Comparison of ENCODE assay signal across 8 cellular contexts in genomic region chr11:61787928-61788491, GRCh38. TPM values are rescaled to one million over a fixed set of nuclear protein-coding genes. Genes with fewer than 3 reads are reported as not detected.
DNase-seq lines count a peak whose midpoint lies in the region; ATAC-seq and TF ChIP-seq lines count a peak whose summit lies in the region.
"Had no signal": no experiment of that assay in that cellular context is flagged by ENCODE, and none has a peak within 500 bp of the region (broad histone marks: within the 10 kb centered on the region; RNA-seq: fewer than 3 reads in every experiment).

No MANE protein-coding gene starts in this region.

- peak; percentile 21 for TF ChIP-seq CTCF in activated CD8-positive, alpha-beta T cell treated with anti-CD3 and anti-CD28 coated beads for 36 hours (IDR thresholded peaks at IDR 0.05)

- H3K4me3 ChIP-seq in Karpas-422 (ENCODE audit: low read length): no peak overlapping the region
- H3K4me3 ChIP-seq: skin epidermis had no signal

- peaks cover 4% of the 10 kb centered on the region; the same call in 1 of the 2 replicates for H4K20me1 ChIP-seq in Karpas-422 (ENCODE audit: insufficient read depth, low read depth, low read length)

- H3K27me3 ChIP-seq in Karpas-422 (ENCODE audit: low read length): no peaks in the 10 kb centered on the region

- CTCF ChIA-PET in activated CD8-positive, alpha-beta T cell treated with anti-CD3 and anti-CD28 coated beads for 36 hours (lab: Charles Lee): interaction anchor here (0.6 to 4.5 kb wide), 12 partner anchors 9 to 160 kb away, joined by 3 to 35 read pairs (median 3); no protein-coding TSS in a partner anchor

- no peaks in the 10 kb centered on the region for H3K9me3 Mint-ChIP-seq in activated CD8-positive, alpha-beta T cell treated with anti-CD3 and anti-CD28 coated beads for 36 hours

- peaks cover 21% of the 10 kb centered on the region for H3K36me3 ChIP-seq in Karpas-422 (ENCODE audit: insufficient read depth, low read length)

- H3K9me3 ChIP-seq in Karpas-422 (ENCODE audit: low read length): no peaks in the 10 kb centered on the region

- no peak overlapping the region for H3K27ac Mint-ChIP-seq in activated CD8-positive, alpha-beta T cell treated with anti-CD3 and anti-CD28 coated beads for 36 hours

- H2AFZ ChIP-seq in Karpas-422 (ENCODE audit: low read length): no peak overlapping the region

- peaks cover 32% of the 10 kb centered on the region for H3K36me3 Mint-ChIP-seq in activated CD8-positive, alpha-beta T cell treated with anti-CD3 and anti-CD28 coated beads for 36 hours (ENCODE audit: low read depth)

- peaks cover 26% of the 10 kb centered on the region for H3K79me2 ChIP-seq in Karpas-422 (ENCODE audit: low read length)

- intact Hi-C loops in activated CD8-positive, alpha-beta T cell treated with anti-CD3 and anti-CD28 coated beads for 36 hours (cut with micrococcal nuclease): no loop called here

- no peaks in the 10 kb centered on the region for H3K9me2 ChIP-seq in Karpas-422 (replicated peaks; ENCODE audit: insufficient read depth, low read length)

- H3K4me1 ChIP-seq in Karpas-422 (ENCODE audit: low read length): peaks cover 7% of the 10 kb centered on the region

- no peak overlapping the region for H3K4me3 Mint-ChIP-seq in activated CD8-positive, alpha-beta T cell treated with anti-CD3 and anti-CD28 coated beads for 36 hours

- peak; percentile 67 for DNase-seq in ELR (ENCODE audit: low read depth)
- DNase-seq in Karpas-422: peak; percentile 73
- peak; percentile 39 for DNase-seq in activated CD8-positive, alpha-beta T cell treated with anti-CD3 and anti-CD28 coated beads for 36 hours
- DNase-seq in kidney glomerular epithelial cell (lab: John Stamatoyannopoulos, UW): peak; percentile 57
- DNase-seq in NCI-H345 treated with DMSO at 0.1 percent for 48 hours (lab: John Stamatoyannopoulos, UW; ENCODE audit: unreplicated experiment): no peak

- no peaks in the 10 kb centered on the region for H3K27me3 Mint-ChIP-seq in activated CD8-positive, alpha-beta T cell treated with anti-CD3 and anti-CD28 coated beads for 36 hours

- no peak for ATAC-seq in activated CD8-positive, alpha-beta T cell treated with anti-CD3 and anti-CD28 coated beads for 36 hours
- no peak for ATAC-seq in HG03342 (IDR thresholded peaks at IDR 0.05; ENCODE audit: unreplicated experiment)
- no peak for ATAC-seq in HG03521 (IDR thresholded peaks at IDR 0.05; ENCODE audit: unreplicated experiment)

- no peak overlapping the region for H3K4me2 ChIP-seq in Karpas-422 (ENCODE audit: low read depth, low read length, poor library complexity, severe bottlenecking)

- POLR2A ChIA-PET in activated CD8-positive, alpha-beta T cell treated with anti-CD3 and anti-CD28 coated beads for 36 hours (lab: Charles Lee): no interaction called here

- peaks cover 25% of the 10 kb centered on the region for H3K4me1 Mint-ChIP-seq in activated CD8-positive, alpha-beta T cell treated with anti-CD3 and anti-CD28 coated beads for 36 hours (ENCODE audit: low read depth)

- no peak overlapping the region for H3K9ac ChIP-seq in Karpas-422 (ENCODE audit: low read length)

- H3K27ac ChIP-seq in Karpas-422 (ENCODE audit: low read length): no peak overlapping the region
- H3K27ac ChIP-seq: skin epidermis had no signal

RNA-seq across cellular contexts. Expression of gene TMEM258, which starts 4.4 kb away (rescaled TPM):
- 81.3 and 303 TPM in 2 replicates for total RNA-seq in Karpas-422 (2014; rRNA removed; shearing (Covaris generic); ENCODE audit: low replicate concordance)
- 100 to 1,000 TPM; 162 to 170 TPM for total RNA-seq in activated CD8-positive, alpha-beta T cell treated with anti-CD3 and anti-CD28 coated beads for 36 hours

RNA-seq across cellular contexts. Expression of gene FEN1, which starts 4.7 kb away (rescaled TPM):
- 18.0 and 32.4 TPM in 2 replicates for total RNA-seq in Karpas-422 (2014; rRNA removed; shearing (Covaris generic); ENCODE audit: low replicate concordance)
- total RNA-seq in activated CD8-positive, alpha-beta T cell treated with anti-CD3 and anti-CD28 coated beads for 36 hours: 100 to 1,000 TPM; 109 to 114 TPM

RNA-seq across cellular contexts. Expression of gene FADS1, which starts 28.8 kb away (rescaled TPM):
- 80.3 and 99.6 TPM in 2 replicates for total RNA-seq in Karpas-422 (2014; rRNA removed; shearing (Covaris generic); ENCODE audit: low replicate concordance)
- total RNA-seq in activated CD8-positive, alpha-beta T cell treated with anti-CD3 and anti-CD28 coated beads for 36 hours: 10 to 100 TPM; 33.9 to 34.4 TPM

RNA-seq across cellular contexts. Expression of gene MYRF, which starts 35.6 kb away (rescaled TPM):
- total RNA-seq in Karpas-422 (2014; rRNA removed; shearing (Covaris generic); ENCODE audit: low replicate concordance): 0.32 TPM in 1 of 2 replicates, not detected in the other
- 1 to 10 TPM in 1 of 2 experiments, under 1 TPM in 1; 0.97 to 1.6 TPM for total RNA-seq in activated CD8-positive, alpha-beta T cell treated with anti-CD3 and anti-CD28 coated beads for 36 hours

RNA-seq across cellular contexts. Expression of gene FADS2, which starts 40.1 kb away (rescaled TPM):
- total RNA-seq in Karpas-422 (2014; rRNA removed; shearing (Covaris generic); ENCODE audit: low replicate concordance): 74.0 and 75.7 TPM in 2 replicates
- total RNA-seq in activated CD8-positive, alpha-beta T cell treated with anti-CD3 and anti-CD28 coated beads for 36 hours: 100 to 1,000 TPM; 131 to 134 TPM
